8 cellular contexts compared by ENCODE assay signal in genomic region chr7:37732253-37732652, GRCh38. TPM values are rescaled to one million over a fixed set of nuclear protein-coding genes. Genes with fewer than 3 reads are reported as not detected.
DNase-seq lines count a peak whose midpoint lies in the region; ATAC-seq and TF ChIP-seq lines count a peak whose summit lies in the region.

No MANE protein-coding gene starts in this region.

- peaks cover 0 to 2% (median 0%) of the 10 kb centered on the region in 5 donors for H3K9me3 Mint-ChIP-seq in CD8-positive, alpha-beta memory T cell

- H3K4me1 ChIP-seq in OCI-LY3 (ENCODE audit: low read length) (peaks cover 16% of the 10 kb centered on the region), esophagus muscularis mucosa (peaks cover 14 to 39% (median 33%) of the 10 kb centered on the region in 4 donors)
- H3K4me1 ChIP-seq in CD8-positive, alpha-beta memory T cell (ENCODE audit: insufficient read depth, low read length), result no peaks in the 10 kb centered on the region

- no peaks in the 10 kb centered on the region for H3K9me3 ChIP-seq in OCI-LY3 (ENCODE audit: insufficient read depth, low read length)
- H3K9me3 ChIP-seq in esophagus muscularis mucosa, result no peaks in the 10 kb centered on the region
- H3K9me3 ChIP-seq in CD8-positive, alpha-beta memory T cell (ENCODE audit: low read length), result no peaks in the 10 kb centered on the region

- H2AFZ ChIP-seq in OCI-LY3 (ENCODE audit: low read depth, low read length), result no peak overlapping the region

- POLR2A ChIA-PET in CD8-positive, alpha-beta memory T cell (lab: Charles Lee), result no interaction called here

- TF ChIP-seq CTCF in OCI-LY3 (IDR thresholded peaks at IDR 0.05; ENCODE audit: low read depth, low read length), result peak; percentile 84
- peak; percentile 38 to 54 (median 38) for TF ChIP-seq CTCF in esophagus muscularis mucosa (IDR thresholded peaks at IDR 0.05)
- TF ChIP-seq CTCF in omental fat pad (IDR thresholded peaks at IDR 0.05), result no peak

- H3K27me3 ChIP-seq in OCI-LY3 (ENCODE audit: low read depth, low read length) (peaks cover 8% of the 10 kb centered on the region; the same call in 1 of the 2 replicates), esophagus muscularis mucosa (no peaks in the 10 kb centered on the region)
- H3K27me3 ChIP-seq in CD8-positive, alpha-beta memory T cell (ENCODE audit: insufficient read depth, low read length, poor library complexity, severe bottlenecking), result no peaks in the 10 kb centered on the region

- H4K20me1 ChIP-seq in OCI-LY3 (ENCODE audit: insufficient read depth, low read length), result no peaks in the 10 kb centered on the region

- CTCF ChIA-PET in CD8-positive, alpha-beta memory T cell (lab: Charles Lee), result no interaction called here

- no peak overlapping the region for H3K27ac Mint-ChIP-seq in CD8-positive, alpha-beta memory T cell

- H3K27ac ChIP-seq in OCI-LY3 (ENCODE audit: low read length), result no peak overlapping the region
- no peak overlapping the region for H3K27ac ChIP-seq in esophagus muscularis mucosa (replicated peaks in 1 of 4)
- H3K27ac ChIP-seq in CD8-positive, alpha-beta memory T cell (ENCODE audit: low read depth, low read length), result no peak overlapping the region

- DNase-seq in ACHN (peak; percentile 35), esophagus muscularis mucosa (ENCODE audit: extremely low spot score) (no peak), omental fat pad (ENCODE audit: low spot score) (no peak), foreskin melanocyte (no peak)
- DNase-seq in CD8-positive, alpha-beta memory T cell, result no peak

- intact Hi-C loops in esophagus muscularis mucosa (cut with DNase I), result no loop called here

- ATAC-seq in GM18498 (IDR thresholded peaks at IDR 0.05; ENCODE audit: unreplicated experiment), result peak; percentile 85
- peak; percentile 82 for ATAC-seq in HG02970 (IDR thresholded peaks at IDR 0.05; ENCODE audit: low FRiP score, unreplicated experiment)
- peak; percentile 83 for ATAC-seq in omental fat pad (ENCODE audit: low FRiP score)

- no peaks in the 10 kb centered on the region for H3K36me3 Mint-ChIP-seq in CD8-positive, alpha-beta memory T cell

- WGBS in esophagus muscularis mucosa, result 21% methylated on average over 3 of the region's 3 CpGs

- no peak overlapping the region for H3K4me3 Mint-ChIP-seq in CD8-positive, alpha-beta memory T cell

- TF ChIP-seq EP300 in esophagus muscularis mucosa (IDR thresholded peaks at IDR 0.05), result no peak

- no peaks in the 10 kb centered on the region for H3K36me3 ChIP-seq in OCI-LY3 (replicated peaks; ENCODE audit: low read depth, low read length)
- H3K36me3 ChIP-seq in esophagus muscularis mucosa, result no peaks in the 10 kb centered on the region
- H3K36me3 ChIP-seq in CD8-positive, alpha-beta memory T cell (ENCODE audit: insufficient read depth, low read length), result no peaks in the 10 kb centered on the region

- peak overlapping the region; percentile 50 for H3K4me2 ChIP-seq in OCI-LY3 (ENCODE audit: low read length)

- H3K79me2 ChIP-seq in OCI-LY3 (ENCODE audit: low read length), result no peaks in the 10 kb centered on the region

- no peak overlapping the region for H3K9ac ChIP-seq in OCI-LY3 (ENCODE audit: low read length)

- H3K4me1 Mint-ChIP-seq in CD8-positive, alpha-beta memory T cell, result no peaks in the 10 kb centered on the region

- in situ Hi-C loops in ACHN (cut with HindIII; ENCODE audit: low pct_ligation_motif_present, low pct_unique_long_range_greater_than_20kb, low sequenced_read_pairs), result no loop called here

- H3K27me3 Mint-ChIP-seq in CD8-positive, alpha-beta memory T cell, result peaks cover 0 to 31% of the 10 kb centered on the region in 2 donors

- TF ChIP-seq POLR2A in esophagus muscularis mucosa (IDR thresholded peaks at IDR 0.05; ENCODE audit: low read depth), result no peak

- H3K4me3 ChIP-seq in OCI-LY3 (ENCODE audit: low read length) (peak overlapping the region; percentile 53), esophagus muscularis mucosa (no peak overlapping the region)
- no peak overlapping the region for H3K4me3 ChIP-seq in CD8-positive, alpha-beta memory T cell (ENCODE audit: low read length)

RNA-seq across cellular contexts. Expression of gene GPR141, which starts 48.7 kb away (rescaled TPM):
- total RNA-seq in esophagus muscularis mucosa (1 to 10 TPM in 1 of 4 donors, under 1 TPM in 1, not detected in 2; 0.80 to 2.5 TPM), omental fat pad (1 to 10 TPM in 2 of 4 donors, under 1 TPM in 2; 0.65 to 4.9 (median 1.1) TPM)
- total RNA-seq in CD8-positive, alpha-beta memory T cell, result not detected
- 1.1 TPM for polyA plus RNA-seq in CD8-positive, alpha-beta memory T cell

Comparison
In these comparisons a context has a peak if more than half of its experiments do, and no peak if none do; other contexts are left out.
1. CTCF ChIP-seq: peak in OCI-LY3 (single experiment) and esophagus muscularis mucosa (3 of 3); none in omental fat pad (0 of 3).
2. Peak in every context shown above with its lines, with median percentiles within 50 percentile points of each other: ATAC-seq.